In the genomic region with DNA sequence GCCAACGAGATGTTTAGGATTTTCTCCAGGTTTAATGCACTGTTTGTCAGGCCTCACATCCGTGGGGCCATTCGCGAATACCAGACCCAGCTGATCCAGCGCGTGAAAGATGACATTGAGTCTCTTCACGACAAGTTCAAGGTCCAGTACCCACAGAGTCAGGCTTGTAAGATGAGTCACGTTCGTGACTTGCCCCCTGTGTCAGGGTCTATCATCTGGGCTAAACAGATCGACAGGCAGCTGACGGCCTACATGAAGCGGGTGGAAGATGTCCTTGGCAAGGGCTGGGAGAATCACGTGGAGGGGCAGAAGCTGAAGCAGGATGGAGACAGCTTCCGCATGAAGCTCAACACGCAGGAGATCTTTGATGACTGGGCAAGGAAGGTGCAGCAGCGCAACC, we compare ENCODE assay signal across 1 cellular context.
TF ChIP-seq lines count a peak whose summit lies in the region.

No MANE protein-coding gene starts in this region.

TF ChIP-seq in HepG2, 621 proteins besides CTCF, POLR2A, EP300 and RAD21:
- TF ChIP-seq ZNF34 (CRISPR knock-in tag; IDR thresholded peaks at IDR 0.05; ENCODE audit: borderline replicate concordance) (no peak), ZBTB33 (CRISPR knock-in tag; IDR thresholded peaks at IDR 0.05) (peak; percentile 54; the same call in 1 of the 2 replicates)
